In genomic region chr15:73941871-73942635, GRCh38 we compare ENCODE assay signal across 12 cellular contexts. TPM values are rescaled to one million over a fixed set of nuclear protein-coding genes. Genes with fewer than 3 reads are reported as not detected.
DNase-seq lines count a peak whose midpoint lies in the region; ATAC-seq and TF ChIP-seq lines count a peak whose summit lies in the region.
"Had no signal": no experiment of that assay in that cellular context is flagged by ENCODE, and none has a peak within 500 bp of the region (broad histone marks: within the 10 kb centered on the region; RNA-seq: fewer than 3 reads in every experiment).

No MANE protein-coding gene starts in this region.

- H3K27ac ChIP-seq in AG04450 (ENCODE audit: low read depth, low read length) = peak overlapping the region; percentile 21
- peak overlapping the region; percentile 95 for H3K27ac ChIP-seq in WERI-Rb-1
- H3K27ac ChIP-seq in mesodermal cell (ENCODE audit: low read depth, low read length, severe bottlenecking) = peak overlapping the region; percentile 85

- H3K27me3 ChIP-seq in AG04450 (ENCODE audit: control insufficient read depth, insufficient read depth, low read length) (no peaks in the 10 kb centered on the region), WERI-Rb-1 (ENCODE audit: insufficient read depth, low read depth, severe bottlenecking) (no peaks in the 10 kb centered on the region)

- POLR2A ChIA-PET in AG04450 (lab: Yijun Ruan, JAX) = interaction anchor here (1.0 to 1.6 kb wide), 2 partner anchors 7 to 10 kb away, joined by 4 to 6 read pairs; no protein-coding TSS in a partner anchor

- CTCF ChIA-PET in AG04450 (lab: Charles Lee) = interaction anchor here (0.6 to 1.3 kb wide), 4 partner anchors 9 to 95 kb away, joined by 3 to 7 read pairs (median 4); no protein-coding TSS in a partner anchor

- H3K4me1 ChIP-seq in mesodermal cell (ENCODE audit: control insufficient read depth, insufficient read depth, low read length, poor library complexity, severe bottlenecking) = peaks cover 59% of the 10 kb centered on the region

- peaks cover 43% of the 10 kb centered on the region for H3K36me3 ChIP-seq in WERI-Rb-1
- H3K36me3 ChIP-seq in mesodermal cell (ENCODE audit: control insufficient read depth, insufficient read depth, low read length) = peaks cover 29% of the 10 kb centered on the region

- H3K9me3 ChIP-seq in AG04450 (ENCODE audit: control insufficient read depth, insufficient read depth, low read length) (no peaks in the 10 kb centered on the region), WERI-Rb-1 (ENCODE audit: severe bottlenecking) (no peaks in the 10 kb centered on the region), mesodermal cell (ENCODE audit: control insufficient read depth, low read length) (no peaks in the 10 kb centered on the region)

- H3K4me3 ChIP-seq in AG04450 (ENCODE audit: low read depth, low read length) (no peak overlapping the region), WERI-Rb-1 (ENCODE audit: low read depth, low read length) (no peak overlapping the region), mesodermal cell (ENCODE audit: extremely low read depth, insufficient read depth, low read length, poor library complexity, severe bottlenecking) (no peak overlapping the region)
- H3K4me3 ChIP-seq: K562, skin epidermis had no signal

- no peak for DNase-seq in AG04450 (ENCODE audit: low read depth, low spot score)
- peak; percentile 39 for DNase-seq in EL
- DNase-seq in WERI-Rb-1 = no peak
- DNase-seq in NCI-H526 treated with DMSO at 0.1 percent for 48 hours (lab: John Stamatoyannopoulos, UW) = no peak
- no peak for DNase-seq in globus pallidus (ENCODE audit: low spot score)
- DNase-seq: activated CD4-positive, alpha-beta T cell treated with anti-CD3 and anti-CD28 coated beads, Interleukin-2, amount 50 U/mL, for 48 hours; SIG-M5 had no signal

- 84 to 88% methylated on average over 6 to 10 of the region's 10 CpGs for WGBS in mesodermal cell (ENCODE audit: insufficient coverage in 2 of 2), 2 experiments

- TF ChIP-seq CTCF in AG04450 (IDR thresholded peaks at IDR 0.05; ENCODE audit: low read depth, low read length) = no peak
- no peak for TF ChIP-seq CTCF in WERI-Rb-1 (IDR thresholded peaks at IDR 0.05; ENCODE audit: low read depth, low read length)

- no peak for ATAC-seq in GM21528 (IDR thresholded peaks at IDR 0.05; ENCODE audit: low FRiP score, unreplicated experiment)
- ATAC-seq in HG03378 (IDR thresholded peaks at IDR 0.05; ENCODE audit: unreplicated experiment) = no peak
- ATAC-seq: K562 had no signal

RNA-seq across cellular contexts. Expression of gene LOXL1, which starts 15.8 kb away (rescaled TPM):
- 114 and 206 TPM in 2 replicates for polyA plus RNA-seq in AG04450 (2011; rRNA removed)
- polyA minus RNA-seq in AG04450 (2011; rRNA and poly(A)+ RNA removed) = 260 and 359 TPM in 2 replicates
- polyA plus RNA-seq in mesodermal cell (2013, experiment 1 of 2) = 126 TPM
- 114 TPM for polyA plus RNA-seq in mesodermal cell (2013, experiment 2 of 2)
- polyA plus RNA-seq: K562 had no signal

RNA-seq across cellular contexts. Expression of gene STOML1, which starts 50.0 kb away (rescaled TPM):
- polyA plus RNA-seq in AG04450 (2011; rRNA removed) = 7.3 and 10.0 TPM in 2 replicates
- polyA minus RNA-seq in AG04450 (2011; rRNA and poly(A)+ RNA removed) = 5.0 and 6.3 TPM in 2 replicates
- 6.7 TPM for polyA plus RNA-seq in mesodermal cell (2013, experiment 1 of 2)
- 7.2 TPM for polyA plus RNA-seq in mesodermal cell (2013, experiment 2 of 2)

RNA-seq across cellular contexts. Expression of gene PML, which starts 52.5 kb away (rescaled TPM):
- 7.6 and 12.5 TPM in 2 replicates for polyA plus RNA-seq in AG04450 (2011; rRNA removed)
- 22.0 and 22.5 TPM in 2 replicates for polyA minus RNA-seq in AG04450 (2011; rRNA and poly(A)+ RNA removed)
- polyA plus RNA-seq in mesodermal cell (2013, experiment 1 of 2) = 35.5 TPM
- polyA plus RNA-seq in mesodermal cell (2013, experiment 2 of 2) = 28.0 TPM

Comparison
In these comparisons a context has a peak if more than half of its experiments do, and no peak if none do; other contexts are left out.
1. H3K27ac ChIP-seq: peak in every context shown above with its lines; median percentile 95 in WERI-Rb-1; 85 in mesodermal cell; 21 in AG04450.